ENCODE assay signal across 24 cellular contexts in genomic region chr11:132839226-132839625, GRCh38.
"Had no signal": no experiment of that assay in that cellular context is flagged by ENCODE, and none has a peak within 500 bp of the region (broad histone marks: within the 10 kb centered on the region; RNA-seq: fewer than 3 reads in every experiment).

No MANE protein-coding gene starts in this region.

- H3K36me3 Mint-ChIP-seq: activated naive CD8-positive, alpha-beta T cell treated with anti-CD3 and anti-CD28 coated beads, Interleukin-2, amount 10 ng/mL, durations not matched to agents 7 days and 5 days; memory B cell; naive B cell; stimulated activated effector memory CD8-positive, alpha-beta T cell treated with anti-CD3 and anti-CD28 coated beads, Interleukin-12 subunit alpha, Interleukin-12 subunit beta, amount 100 ng/mL, for 72 hours had no signal

- ATAC-seq: body of pancreas; effector memory CD8-positive, alpha-beta T cell; gastrocnemius medialis; left colon; right lobe of liver; stimulated activated effector memory CD8-positive, alpha-beta T cell treated with anti-CD3 and anti-CD28 coated beads, Interleukin-12 subunit alpha, Interleukin-12 subunit beta, amount 100 ng/mL, for 72 hours; stimulated activated naive CD8-positive, alpha-beta T cell treated with anti-CD3 and anti-CD28 coated beads, Interleukin-15, amount 100 ng/mL, for 72 hours had no signal

- H3K4me3 Mint-ChIP-seq: activated naive CD4-positive, alpha-beta T cell treated with anti-CD3 and anti-CD28 coated beads for 36 hours; activated naive CD8-positive, alpha-beta T cell treated with anti-CD3 and anti-CD28 coated beads, Interleukin-2, amount 10 ng/mL, durations not matched to agents 7 days and 5 days; effector memory CD8-positive, alpha-beta T cell; memory B cell; naive B cell; stimulated activated effector memory CD8-positive, alpha-beta T cell treated with anti-CD3 and anti-CD28 coated beads, Interleukin-12 subunit alpha, Interleukin-12 subunit beta, amount 100 ng/mL, for 72 hours; stimulated activated naive CD8-positive, alpha-beta T cell treated with anti-CD3 and anti-CD28 coated beads, Interleukin-15, amount 100 ng/mL, for 72 hours; T-helper 1 cell treated with Interleukin-12 subunit alpha and Interleukin-12 subunit beta and Interleukin-4 antibody, amounts not matched to agents 30 μg/mL and 1 μg/mL, for 36 hours had no signal

- H3K27me3 Mint-ChIP-seq: activated naive CD8-positive, alpha-beta T cell treated with anti-CD3 and anti-CD28 coated beads, Interleukin-2, amount 10 ng/mL, durations not matched to agents 7 days and 5 days; effector memory CD8-positive, alpha-beta T cell; memory B cell; naive B cell; stimulated activated naive CD8-positive, alpha-beta T cell treated with anti-CD3 and anti-CD28 coated beads, Interleukin-15, amount 100 ng/mL, for 72 hours had no signal

- H3K4me1 Mint-ChIP-seq: activated naive CD8-positive, alpha-beta T cell treated with anti-CD3 and anti-CD28 coated beads, Interleukin-2, amount 10 ng/mL, durations not matched to agents 7 days and 5 days; memory B cell; naive B cell; stimulated activated effector memory CD8-positive, alpha-beta T cell treated with anti-CD3 and anti-CD28 coated beads, Interleukin-12 subunit alpha, Interleukin-12 subunit beta, amount 100 ng/mL, for 72 hours; stimulated activated naive CD8-positive, alpha-beta T cell treated with anti-CD3 and anti-CD28 coated beads, Interleukin-15, amount 100 ng/mL, for 72 hours had no signal

- H3K9me3 ChIP-seq: body of pancreas, esophagus muscularis mucosa, gastrocnemius medialis, right lobe of liver, suprapubic skin, transverse colon had no signal

- DNase-seq: activated CD4-positive, alpha-beta T cell treated with anti-CD3 and anti-CD28 coated beads for 4 hours; activated CD4-positive, alpha-beta T cell treated with anti-CD3 and anti-CD28 coated beads, Interleukin-2, amount 50 U/mL, for 48 hours; activated CD4-positive, CD25-positive, alpha-beta regulatory T cell; activated naive CD4-positive, alpha-beta T cell treated with anti-CD3 and anti-CD28 coated beads for 36 hours; activated naive CD8-positive, alpha-beta T cell treated with anti-CD3 and anti-CD28 coated beads, Interleukin-2, amount 10 ng/mL, durations not matched to agents 7 days and 5 days; activated T-cell treated with anti-CD3 and anti-CD28 coated beads, Interleukin-2, amount 50 U/mL, for 48 hours; amniotic stem cell; body of pancreas; effector memory CD8-positive, alpha-beta T cell; gastrocnemius medialis; islet precursor cell; left colon; naive B cell; right lobe of liver; stimulated activated CD4-positive, alpha-beta T cell treated with anti-CD3 and anti-CD28 coated beads, Interleukin-1b, Interleukin-23, amount 100 ng/mL, for 48 hours; stimulated activated naive CD8-positive, alpha-beta T cell treated with anti-CD3 and anti-CD28 coated beads, Interleukin-15, amount 100 ng/mL, for 72 hours; T1000; transverse colon had no signal

- H3K4me3 ChIP-seq: body of pancreas, esophagus muscularis mucosa, gastrocnemius medialis, right lobe of liver, skin epidermis, suprapubic skin, transverse colon had no signal

- H3K36me3 ChIP-seq: esophagus muscularis mucosa, gastrocnemius medialis, right lobe of liver, suprapubic skin, transverse colon had no signal

- H3K27ac Mint-ChIP-seq: activated naive CD4-positive, alpha-beta T cell treated with anti-CD3 and anti-CD28 coated beads for 36 hours; activated naive CD8-positive, alpha-beta T cell treated with anti-CD3 and anti-CD28 coated beads, Interleukin-2, amount 10 ng/mL, durations not matched to agents 7 days and 5 days; effector memory CD8-positive, alpha-beta T cell; memory B cell; naive B cell; stimulated activated effector memory CD8-positive, alpha-beta T cell treated with anti-CD3 and anti-CD28 coated beads, Interleukin-12 subunit alpha, Interleukin-12 subunit beta, amount 100 ng/mL, for 72 hours; T-helper 1 cell treated with Interleukin-12 subunit alpha and Interleukin-12 subunit beta and Interleukin-4 antibody, amounts not matched to agents 30 μg/mL and 1 μg/mL, for 36 hours had no signal

- H3K27me3 ChIP-seq: body of pancreas, esophagus muscularis mucosa, gastrocnemius medialis, right lobe of liver, suprapubic skin, transverse colon had no signal

- H3K4me1 ChIP-seq: body of pancreas, esophagus muscularis mucosa, gastrocnemius medialis, right lobe of liver, suprapubic skin, transverse colon had no signal

- H3K27ac ChIP-seq: body of pancreas, esophagus muscularis mucosa, gastrocnemius medialis, right lobe of liver, skin epidermis, suprapubic skin, transverse colon had no signal
